In genomic region chr19:47106819-47107200, GRCh38 we compare ENCODE assay signal across 8 cellular contexts. TPM values are rescaled to one million over a fixed set of nuclear protein-coding genes. Genes with fewer than 3 reads are reported as not detected.
DNase-seq lines count a peak whose midpoint lies in the region; ATAC-seq and TF ChIP-seq lines count a peak whose summit lies in the region.

No MANE protein-coding gene starts in this region.

- H3K27me3 Mint-ChIP-seq in activated naive CD8-positive, alpha-beta T cell treated with anti-CD3 and anti-CD28 coated beads, Interleukin-2, amount 10 ng/mL, durations not matched to agents 7 days and 5 days = no peaks in the 10 kb centered on the region
- H3K27me3 Mint-ChIP-seq in stimulated activated naive CD8-positive, alpha-beta T cell treated with anti-CD3 and anti-CD28 coated beads, Interleukin-15, amount 100 ng/mL, for 72 hours = no peaks in the 10 kb centered on the region

- H3K27me3 ChIP-seq in HUES48 (ENCODE audit: control insufficient read depth, insufficient read depth, low read length) (no peaks in the 10 kb centered on the region), hepatocyte (no peaks in the 10 kb centered on the region)

- H3K27ac Mint-ChIP-seq in activated naive CD8-positive, alpha-beta T cell treated with anti-CD3 and anti-CD28 coated beads, Interleukin-2, amount 10 ng/mL, durations not matched to agents 7 days and 5 days = peak overlapping the region; percentile 100
- peak overlapping the region; percentile 48 to 85 for H3K27ac Mint-ChIP-seq in stimulated activated naive CD8-positive, alpha-beta T cell treated with anti-CD3 and anti-CD28 coated beads, Interleukin-15, amount 100 ng/mL, for 72 hours

- peaks cover 38% of the 10 kb centered on the region for H3K36me3 Mint-ChIP-seq in activated naive CD8-positive, alpha-beta T cell treated with anti-CD3 and anti-CD28 coated beads, Interleukin-2, amount 10 ng/mL, durations not matched to agents 7 days and 5 days

- peaks cover 35% of the 10 kb centered on the region for H3K4me1 ChIP-seq in HUES48 (ENCODE audit: control insufficient read depth, insufficient read depth, low read length)
- peaks cover 44% of the 10 kb centered on the region for H3K4me1 ChIP-seq in hepatocyte (ENCODE audit: insufficient read depth)

- H3K9ac ChIP-seq in HUES48 (ENCODE audit: low read depth, low read length) = no peak overlapping the region

- peaks cover 53% of the 10 kb centered on the region for H3K4me1 Mint-ChIP-seq in activated naive CD8-positive, alpha-beta T cell treated with anti-CD3 and anti-CD28 coated beads, Interleukin-2, amount 10 ng/mL, durations not matched to agents 7 days and 5 days
- peaks cover 76% of the 10 kb centered on the region for H3K4me1 Mint-ChIP-seq in stimulated activated naive CD8-positive, alpha-beta T cell treated with anti-CD3 and anti-CD28 coated beads, Interleukin-15, amount 100 ng/mL, for 72 hours

- ATAC-seq in activated naive CD8-positive, alpha-beta T cell treated with anti-CD3 and anti-CD28 coated beads, Interleukin-2, amount 10 ng/mL, durations not matched to agents 7 days and 5 days (ENCODE audit: low read depth) = no peak
- no peak for ATAC-seq in stimulated activated naive CD8-positive, alpha-beta T cell treated with anti-CD3 and anti-CD28 coated beads, Interleukin-15, amount 100 ng/mL, for 72 hours
- no peak for ATAC-seq in GM19351 (IDR thresholded peaks at IDR 0.05; ENCODE audit: unreplicated experiment)
- no peak for ATAC-seq in GM19463 (IDR thresholded peaks at IDR 0.05; ENCODE audit: unreplicated experiment)
- ATAC-seq in GM21717 (IDR thresholded peaks at IDR 0.05; ENCODE audit: unreplicated experiment) = no peak

- H3K4me2 ChIP-seq in hepatocyte = peak overlapping the region; percentile 85

- H3K9me3 Mint-ChIP-seq in activated naive CD8-positive, alpha-beta T cell treated with anti-CD3 and anti-CD28 coated beads, Interleukin-2, amount 10 ng/mL, durations not matched to agents 7 days and 5 days = no peaks in the 10 kb centered on the region
- H3K9me3 Mint-ChIP-seq in stimulated activated naive CD8-positive, alpha-beta T cell treated with anti-CD3 and anti-CD28 coated beads, Interleukin-15, amount 100 ng/mL, for 72 hours = no peaks in the 10 kb centered on the region

- WGBS in hepatocyte (ENCODE audit: low lambda C conversion rate, missing lambda C conversion rate) = 74% methylated on average over 2 of the region's 2 CpGs

- H3K9me3 ChIP-seq in HUES48 (ENCODE audit: control insufficient read depth, insufficient read depth, low read length) (no peaks in the 10 kb centered on the region), hepatocyte (ENCODE audit: low read depth) (no peaks in the 10 kb centered on the region)

- H3K36me3 ChIP-seq in HUES48 (ENCODE audit: control insufficient read depth, insufficient read depth, low read length) (peaks cover 41% of the 10 kb centered on the region), hepatocyte (replicated peaks; ENCODE audit: insufficient read depth, low read depth) (no peaks in the 10 kb centered on the region)

- DNase-seq in activated naive CD8-positive, alpha-beta T cell treated with anti-CD3 and anti-CD28 coated beads, Interleukin-2, amount 10 ng/mL, durations not matched to agents 7 days and 5 days = no peak
- no peak for DNase-seq in hepatocyte (ENCODE audit: low spot score)
- DNase-seq in stimulated activated naive CD8-positive, alpha-beta T cell treated with anti-CD3 and anti-CD28 coated beads, Interleukin-15, amount 100 ng/mL, for 72 hours = no peak
- DNase-seq in activated CD4-positive, alpha-beta T cell treated with anti-CD3 and anti-CD28 coated beads for 48 hours = no peak

- no peak for TF ChIP-seq CTCF in hepatocyte (IDR thresholded peaks at IDR 0.05; ENCODE audit: poor library complexity)

- H3K27ac ChIP-seq in HUES48 (ENCODE audit: low read depth, low read length) (peak overlapping the region; percentile 21), hepatocyte (peak overlapping the region; percentile 98)

- H3K9me2 ChIP-seq in hepatocyte (replicated peaks; ENCODE audit: insufficient read depth) = no peaks in the 10 kb centered on the region

- POLR2A ChIA-PET in activated naive CD8-positive, alpha-beta T cell treated with anti-CD3 and anti-CD28 coated beads, Interleukin-2, amount 10 ng/mL, durations not matched to agents 7 days and 5 days (lab: Charles Lee) = interaction anchor here (0.5 to 2.2 kb wide), 4 partner anchors 9 to 250 kb away, joined by 3 to 17 read pairs (median 4); no protein-coding TSS in a partner anchor

- no peaks in the 10 kb centered on the region for H4K20me1 ChIP-seq in hepatocyte (ENCODE audit: insufficient read depth, poor library complexity, severe bottlenecking)

- H2AFZ ChIP-seq in hepatocyte = no peak overlapping the region

- H3K79me2 ChIP-seq in hepatocyte = peaks cover 91% of the 10 kb centered on the region

- H3K4me3 Mint-ChIP-seq in activated naive CD8-positive, alpha-beta T cell treated with anti-CD3 and anti-CD28 coated beads, Interleukin-2, amount 10 ng/mL, durations not matched to agents 7 days and 5 days = peak overlapping the region; percentile 97
- peak overlapping the region; percentile 88 to 95 for H3K4me3 Mint-ChIP-seq in stimulated activated naive CD8-positive, alpha-beta T cell treated with anti-CD3 and anti-CD28 coated beads, Interleukin-15, amount 100 ng/mL, for 72 hours

- H3K4me3 ChIP-seq in HUES48 (ENCODE audit: low read depth, low read length) (no peak overlapping the region), hepatocyte (no peak overlapping the region)

RNA-seq across cellular contexts. Expression of gene ZC3H4, which starts 6.8 kb away (rescaled TPM):
- total RNA-seq in activated naive CD8-positive, alpha-beta T cell treated with anti-CD3 and anti-CD28 coated beads, Interleukin-2, amount 10 ng/mL, durations not matched to agents 7 days and 5 days = 10 to 100 TPM; 84.3 to 86.0 TPM
- total RNA-seq in hepatocyte = 11.7 and 13.1 TPM in 2 replicates
- 4.3 TPM in 2 replicates for polyA plus RNA-seq in hepatocyte

RNA-seq across cellular contexts. Expression of gene SAE1, which starts 23.8 kb away (rescaled TPM):
- 100 to 1,000 TPM; 108 to 114 TPM for total RNA-seq in activated naive CD8-positive, alpha-beta T cell treated with anti-CD3 and anti-CD28 coated beads, Interleukin-2, amount 10 ng/mL, durations not matched to agents 7 days and 5 days
- total RNA-seq in hepatocyte = 90.3 and 112 TPM in 2 replicates
- 97.2 and 98.8 TPM in 2 replicates for polyA plus RNA-seq in hepatocyte

RNA-seq across cellular contexts. Expression of gene TMEM160, which starts 58.4 kb away (rescaled TPM):
- 10 to 100 TPM; 54.7 to 59.0 TPM for total RNA-seq in activated naive CD8-positive, alpha-beta T cell treated with anti-CD3 and anti-CD28 coated beads, Interleukin-2, amount 10 ng/mL, durations not matched to agents 7 days and 5 days
- 21.1 and 31.0 TPM in 2 replicates for total RNA-seq in hepatocyte
- polyA plus RNA-seq in hepatocyte = 71.7 and 91.7 TPM in 2 replicates
